Comparison of ENCODE assay signal across 23 cellular contexts in the genomic region with DNA sequence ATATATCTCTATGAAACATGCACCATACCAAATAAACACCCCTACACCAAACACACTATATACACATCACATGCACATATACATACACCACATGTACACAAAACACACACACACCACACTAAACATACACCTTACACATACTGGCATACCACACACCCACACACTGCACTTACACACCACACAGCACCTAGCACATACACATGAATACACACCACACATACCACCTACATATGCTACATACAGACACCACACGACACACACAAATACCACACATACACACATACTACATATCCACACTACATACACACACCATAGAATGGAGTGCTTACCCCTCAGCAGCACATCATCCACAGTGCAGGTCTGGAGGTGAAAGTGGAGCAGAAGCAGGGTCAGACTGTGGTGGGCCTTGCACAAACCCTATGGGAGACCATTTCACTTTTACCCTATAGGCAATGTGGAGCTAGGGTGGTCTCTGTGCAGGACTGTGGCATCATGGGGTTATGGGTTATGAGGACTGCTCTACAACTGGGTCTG.
"Had no signal": no experiment of that assay in that cellular context is flagged by ENCODE, and none has a peak within 500 bp of the region (broad histone marks: within the 10 kb centered on the region; RNA-seq: fewer than 3 reads in every experiment).

No MANE protein-coding gene starts in this region.

- H3K36me3 Mint-ChIP-seq: T-cell had no signal

- H3K27ac Mint-ChIP-seq: activated CD4-positive, alpha-beta memory T cell treated with anti-CD3 and anti-CD28 coated beads, Interleukin-2, amount 10 ng/mL, durations not matched to agents 7 days and 5 days; activated CD4-positive, alpha-beta T cell treated with anti-CD3 and anti-CD28 coated beads, Interleukin-2, amount 10 ng/mL, durations not matched to agents 24 days and 14 days; activated naive CD4-positive, alpha-beta T cell treated with anti-CD3 and anti-CD28 coated beads, Interleukin-2, amount 50 U/mL, for 72 hours; activated T-cell treated with anti-CD3 and anti-CD28 coated beads, Interleukin-2, amount 50 U/mL, for 24 hours; activated T-helper 17 cell treated with anti-CD3 and anti-CD28 coated beads, Interleukin-2, amount 50 U/mL, for 72 hours; nephron progenitor cell; T-cell; T-helper 2 cell treated with Interferon-gamma antibody and Interleukin-4, amounts not matched to agents 5 μg/mL and 100 μg/mL, for 36 hours had no signal

- H3K4me1 Mint-ChIP-seq: activated CD4-positive, alpha-beta memory T cell treated with anti-CD3 and anti-CD28 coated beads, Interleukin-2, amount 10 ng/mL, durations not matched to agents 7 days and 5 days; activated CD4-positive, alpha-beta T cell treated with anti-CD3 and anti-CD28 coated beads, Interleukin-2, amount 10 ng/mL, durations not matched to agents 24 days and 14 days; activated T-helper 17 cell treated with anti-CD3 and anti-CD28 coated beads, Interleukin-2, amount 50 U/mL, for 72 hours; central memory CD8-positive, alpha-beta T cell; nephron progenitor cell; T-cell had no signal

- H3K4me1 ChIP-seq: sigmoid colon, upper lobe of left lung had no signal

- H3K9me3 Mint-ChIP-seq: activated CD4-positive, alpha-beta memory T cell treated with anti-CD3 and anti-CD28 coated beads, Interleukin-2, amount 10 ng/mL, durations not matched to agents 7 days and 5 days; activated CD4-positive, alpha-beta T cell treated with anti-CD3 and anti-CD28 coated beads, Interleukin-2, amount 10 ng/mL, durations not matched to agents 24 days and 14 days; T-helper 2 cell treated with Interferon-gamma antibody and Interleukin-4, amounts not matched to agents 5 μg/mL and 100 μg/mL, for 36 hours had no signal

- H3K36me3 ChIP-seq: heart left ventricle, sigmoid colon, upper lobe of left lung had no signal

- H3K4me3 Mint-ChIP-seq: activated CD4-positive, alpha-beta memory T cell treated with anti-CD3 and anti-CD28 coated beads, Interleukin-2, amount 10 ng/mL, durations not matched to agents 7 days and 5 days; activated CD4-positive, alpha-beta T cell treated with anti-CD3 and anti-CD28 coated beads, Interleukin-2, amount 10 ng/mL, durations not matched to agents 24 days and 14 days; activated T-cell treated with anti-CD3 and anti-CD28 coated beads, Interleukin-2, amount 50 U/mL, for 24 hours; activated T-helper 17 cell treated with anti-CD3 and anti-CD28 coated beads, Interleukin-2, amount 50 U/mL, for 72 hours; central memory CD8-positive, alpha-beta T cell; nephron progenitor cell; T-cell; T-helper 2 cell treated with Interferon-gamma antibody and Interleukin-4, amounts not matched to agents 5 μg/mL and 100 μg/mL, for 36 hours had no signal

- DNase-seq: activated CD4-positive, alpha-beta memory T cell treated with anti-CD3 and anti-CD28 coated beads, Interleukin-2, amount 10 ng/mL, durations not matched to agents 7 days and 5 days; activated CD4-positive, alpha-beta T cell treated with anti-CD3 and anti-CD28 coated beads, Interleukin-2, amount 10 ng/mL, durations not matched to agents 24 days and 14 days; activated T-cell treated with anti-CD3 and anti-CD28 coated beads, Interleukin-2, amount 50 U/mL, for 24 hours; aorta; dorsolateral prefrontal cortex; heart left ventricle; left ventricle myocardium superior; nephron progenitor cell; nucleus accumbens; sigmoid colon; stimulated activated CD4-positive, alpha-beta T cell treated with anti-CD3 and anti-CD28 coated beads, Interleukin-2, amount 100 ng/mL, for 48 hours; stimulated activated CD8-positive, alpha-beta memory T cell treated with anti-CD3 and anti-CD28 coated beads, Interleukin-4, amount 100 ng/mL, for 48 hours; stimulated activated naive CD8-positive, alpha-beta T cell treated with anti-CD3 and anti-CD28 coated beads, Interleukin-15, Interleukin-2, amounts not matched to agents 100 U/mL and 50 U/mL, for 24 hours; T-cell; upper lobe of left lung had no signal

- H3K4me3 ChIP-seq: dorsolateral prefrontal cortex, heart left ventricle, sigmoid colon, smooth muscle cell, upper lobe of left lung had no signal

- ATAC-seq: activated naive CD4-positive, alpha-beta T cell treated with anti-CD3 and anti-CD28 coated beads, Interleukin-2, amount 50 U/mL, for 72 hours; activated T-helper 17 cell treated with anti-CD3 and anti-CD28 coated beads, Interleukin-2, amount 50 U/mL, for 72 hours; stimulated activated naive CD8-positive, alpha-beta T cell treated with anti-CD3 and anti-CD28 coated beads, Interleukin-15, Interleukin-2, amounts not matched to agents 100 U/mL and 50 U/mL, for 24 hours had no signal

- H3K27me3 ChIP-seq: dorsolateral prefrontal cortex, heart left ventricle, sigmoid colon, upper lobe of left lung had no signal

- FAIRE-seq: colon, islet of Langerhans had no signal

- H3K27ac ChIP-seq: dorsolateral prefrontal cortex, sigmoid colon, upper lobe of left lung, VCaP had no signal

- H3K27me3 Mint-ChIP-seq: activated T-cell treated with anti-CD3 and anti-CD28 coated beads, Interleukin-2, amount 50 U/mL, for 24 hours had no signal

- H3K9me3 ChIP-seq: sigmoid colon, upper lobe of left lung had no signal
